Comparison of ENCODE assay signal across 1 cellular context in genomic region chr17:19507673-19508326, GRCh38.
TF ChIP-seq lines count a peak whose summit lies in the region.

No MANE protein-coding gene starts in this region.

TF ChIP-seq in HepG2, 621 proteins besides CTCF, POLR2A, EP300 and RAD21 (continued from another document and continues in another):
- TF ChIP-seq SOX13 (IDR thresholded peaks at IDR 0.05) (no peak), SOX13 (CRISPR knock-in tag; conservative IDR thresholded peaks at IDR 0.05 in 1 of 2, IDR thresholded peaks at IDR 0.05 in 1 of 2) (peak in 1 of 2 experiments; percentile 38; a peak in 1 of 4 replicates), ZNF251 (CRISPR knock-in tag; IDR thresholded peaks at IDR 0.05) (0 out of 2 replicates have a peak, but pooled peaks have one; percentile 33), SIN3A (IDR thresholded peaks at IDR 0.05; ENCODE audit: borderline replicate concordance, low read depth, low read length) (no peak), ZNF644 (CRISPR knock-in tag; IDR thresholded peaks at IDR 0.05; ENCODE audit: low read depth) (peak; percentile 37; the same call in 1 of the 2 replicates), ZXDC (CRISPR knock-in tag; IDR thresholded peaks at IDR 0.05) (no peak), NRL (CRISPR knock-in tag; IDR thresholded peaks at IDR 0.05; ENCODE audit: borderline replicate concordance) (0 out of 2 replicates have a peak, but pooled peaks have one; percentile 46), RELA (CRISPR knock-in tag; IDR thresholded peaks at IDR 0.05) (no peak), ZNF558 (CRISPR knock-in tag; IDR thresholded peaks at IDR 0.05; ENCODE audit: borderline replicate concordance) (no peak), NFYB (CRISPR knock-in tag; IDR thresholded peaks at IDR 0.05) (no peak), BATF2 (CRISPR knock-in tag; IDR thresholded peaks at IDR 0.05) (no peak), THAP7 (CRISPR knock-in tag; IDR thresholded peaks at IDR 0.05) (no peak), ZSCAN20 (CRISPR knock-in tag; IDR thresholded peaks at IDR 0.05; ENCODE audit: borderline replicate concordance) (no peak), ZNF337 (CRISPR knock-in tag; IDR thresholded peaks at IDR 0.05; ENCODE audit: borderline replicate concordance, low read depth) (no peak), AHDC1 (CRISPR knock-in tag; IDR thresholded peaks at IDR 0.05; ENCODE audit: borderline replicate concordance) (no peak), ZNF414 (CRISPR knock-in tag; IDR thresholded peaks at IDR 0.05) (no peak), ZNF205 (CRISPR knock-in tag; IDR thresholded peaks at IDR 0.05) (peak; percentile 90), DBP (CRISPR knock-in tag; IDR thresholded peaks at IDR 0.05; ENCODE audit: not compliant biosample characterization) (no peak), CSRNP1 (CRISPR knock-in tag; IDR thresholded peaks at IDR 0.05) (no peak), ZNF367 (CRISPR knock-in tag; IDR thresholded peaks at IDR 0.05; ENCODE audit: borderline replicate concordance) (no peak), GRHL1 (CRISPR knock-in tag; conservative IDR thresholded peaks at IDR 0.05) (no peak), ZC3H13 (CRISPR knock-in tag; IDR thresholded peaks at IDR 0.05) (no peak), ZNF543 (CRISPR knock-in tag; IDR thresholded peaks at IDR 0.05) (no peak), SNRNP70 (IDR thresholded peaks at IDR 0.05; ENCODE audit: low read depth, low read length) (no peak), ZSCAN5A (CRISPR knock-in tag; IDR thresholded peaks at IDR 0.05; ENCODE audit: borderline replicate concordance) (peak; percentile 45; the same call in 1 of the 2 replicates), PITX1 (CRISPR knock-in tag; IDR thresholded peaks at IDR 0.05) (peak; percentile 26; the same call in 1 of the 2 replicates), TRIM22 (IDR thresholded peaks at IDR 0.05) (no peak), PRMT3 (CRISPR knock-in tag; IDR thresholded peaks at IDR 0.05; ENCODE audit: borderline replicate concordance, low read depth) (no peak; the same call in 1 of the 2 replicates), KMT2B (CRISPR knock-in tag; IDR thresholded peaks at IDR 0.05) (peak; percentile 83), ZNF766 (CRISPR knock-in tag; IDR thresholded peaks at IDR 0.05; ENCODE audit: borderline replicate concordance) (0 out of 2 replicates have a peak, but pooled peaks have one; percentile 30), TEAD2 (CRISPR knock-in tag; IDR thresholded peaks at IDR 0.05) (no peak), ARNTL (CRISPR knock-in tag; IDR thresholded peaks at IDR 0.05) (no peak), ZNF468 (CRISPR knock-in tag; IDR thresholded peaks at IDR 0.05) (no peak), NR0B2 (CRISPR knock-in tag; IDR thresholded peaks at IDR 0.05) (no peak), ZNF260 (CRISPR knock-in tag; IDR thresholded peaks at IDR 0.05; ENCODE audit: borderline replicate concordance, low read depth) (no peak), CEBPG (CRISPR knock-in tag; IDR thresholded peaks at IDR 0.05) (peak; percentile 83), ASH2L (IDR thresholded peaks at IDR 0.05; ENCODE audit: insufficient read length, low read depth, low read length) (peak; percentile 78), ZNF331 (CRISPR knock-in tag; IDR thresholded peaks at IDR 0.05) (0 out of 2 replicates have a peak, but pooled peaks have one; percentile 42), CEBPB (IDR thresholded peaks at IDR 0.05; ENCODE audit: borderline replicate concordance, low read depth, low read length) (peak; percentile 68; the same call in 1 of the 2 replicates), ZUFSP (CRISPR knock-in tag; IDR thresholded peaks at IDR 0.05; ENCODE audit: borderline replicate concordance) (no peak), WIZ (CRISPR knock-in tag; IDR thresholded peaks at IDR 0.05) (no peak)
